ENCODE assay signal across 1 cellular context in the genomic region with DNA sequence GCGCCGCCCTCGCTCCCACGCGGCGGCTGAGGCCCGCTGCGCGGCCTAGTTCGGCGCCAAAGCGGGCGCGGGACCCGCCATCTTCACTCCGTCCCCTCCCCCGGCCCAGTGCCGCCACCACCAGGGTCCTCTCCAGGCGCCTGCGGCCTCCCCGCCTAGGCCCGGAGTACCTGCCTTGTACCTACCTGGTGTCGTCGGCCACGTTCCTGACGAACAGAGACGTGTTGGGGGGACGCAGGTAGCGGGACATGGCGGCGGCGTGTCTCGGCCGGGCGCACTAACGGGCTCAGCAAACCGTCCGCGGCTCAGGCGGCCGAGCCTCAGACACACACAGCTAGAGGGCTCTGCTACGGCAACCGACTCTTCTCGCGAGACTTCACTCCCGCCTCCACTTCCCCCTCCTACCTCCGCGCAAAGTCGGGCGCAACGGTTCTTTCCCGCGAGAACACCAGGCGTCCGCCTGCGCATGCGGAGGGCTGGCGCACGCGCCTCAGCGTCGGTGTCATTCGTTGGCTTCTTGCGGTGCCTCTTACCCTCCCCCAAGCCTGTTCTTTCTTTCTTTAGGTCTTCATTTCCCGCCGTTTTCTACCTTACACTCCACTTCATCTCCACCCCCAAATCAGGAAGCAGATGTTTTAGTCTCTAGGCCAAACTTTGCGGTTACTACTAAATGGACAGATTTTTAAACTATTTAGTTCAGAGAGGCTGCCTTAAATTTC.
TF ChIP-seq lines count a peak whose summit lies in the region.

Gene SRSF10 (minus strand): TSS at position 322 of the 719 bp plus-strand sequence. CDS start 72 bp downstream, at position 250.

TF ChIP-seq in WTC11, 78 proteins besides CTCF, POLR2A, EP300 and RAD21 (continued from another document and continues in another):
- TF ChIP-seq ZNF281 (CRISPR knock-in tag; IDR thresholded peaks at IDR 0.05): peak; percentile 91
- no peak for TF ChIP-seq EMX1 (CRISPR knock-in tag; IDR thresholded peaks at IDR 0.05)
- TF ChIP-seq NR1H2 (CRISPR knock-in tag; IDR thresholded peaks at IDR 0.05): no peak
- TF ChIP-seq ZNF416 (CRISPR knock-in tag; IDR thresholded peaks at IDR 0.05): peak; percentile 51; the same call in 1 of the 2 replicates
- 0 out of 2 replicates have a peak, but pooled peaks have one; percentile 80 for TF ChIP-seq ELF4 (CRISPR knock-in tag; IDR thresholded peaks at IDR 0.05; ENCODE audit: low read depth)
- TF ChIP-seq, protein P1, sequence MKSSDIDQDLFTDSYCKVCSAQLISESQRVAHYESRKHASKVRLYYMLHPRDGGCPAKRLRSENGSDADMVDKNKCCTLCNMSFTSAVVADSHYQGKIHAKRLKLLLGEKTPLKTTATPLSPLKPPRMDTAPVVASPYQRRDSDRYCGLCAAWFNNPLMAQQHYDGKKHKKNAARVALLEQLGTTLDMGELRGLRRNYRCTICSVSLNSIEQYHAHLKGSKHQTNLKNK (CRISPR knock-in tag; IDR thresholded peaks at IDR 0.05): no peak
- TF ChIP-seq NFYB (CRISPR knock-in tag; conservative IDR thresholded peaks at IDR 0.05; ENCODE audit: low read depth): no peak
- TF ChIP-seq RORB (CRISPR knock-in tag; IDR thresholded peaks at IDR 0.05): no peak
- peak; percentile 92; the same call in 1 of the 2 replicates for TF ChIP-seq RELA (CRISPR knock-in tag; IDR thresholded peaks at IDR 0.05; ENCODE audit: borderline replicate concordance)
- no peak for TF ChIP-seq ZNF423 (CRISPR knock-in tag; IDR thresholded peaks at IDR 0.05)
- TF ChIP-seq, protein P2, sequence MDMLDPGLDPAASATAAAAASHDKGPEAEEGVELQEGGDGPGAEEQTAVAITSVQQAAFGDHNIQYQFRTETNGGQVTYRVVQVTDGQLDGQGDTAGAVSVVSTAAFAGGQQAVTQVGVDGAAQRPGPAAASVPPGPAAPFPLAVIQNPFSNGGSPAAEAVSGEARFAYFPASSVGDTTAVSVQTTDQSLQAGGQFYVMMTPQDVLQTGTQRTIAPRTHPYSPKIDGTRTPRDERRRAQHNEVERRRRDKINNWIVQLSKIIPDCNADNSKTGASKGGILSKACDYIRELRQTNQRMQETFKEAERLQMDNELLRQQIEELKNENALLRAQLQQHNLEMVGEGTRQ (CRISPR knock-in tag; IDR thresholded peaks at IDR 0.05): no peak; the same call in 1 of the 2 replicates
- no peak for TF ChIP-seq JUN (CRISPR knock-in tag; IDR thresholded peaks at IDR 0.05)
- TF ChIP-seq, protein P3, sequence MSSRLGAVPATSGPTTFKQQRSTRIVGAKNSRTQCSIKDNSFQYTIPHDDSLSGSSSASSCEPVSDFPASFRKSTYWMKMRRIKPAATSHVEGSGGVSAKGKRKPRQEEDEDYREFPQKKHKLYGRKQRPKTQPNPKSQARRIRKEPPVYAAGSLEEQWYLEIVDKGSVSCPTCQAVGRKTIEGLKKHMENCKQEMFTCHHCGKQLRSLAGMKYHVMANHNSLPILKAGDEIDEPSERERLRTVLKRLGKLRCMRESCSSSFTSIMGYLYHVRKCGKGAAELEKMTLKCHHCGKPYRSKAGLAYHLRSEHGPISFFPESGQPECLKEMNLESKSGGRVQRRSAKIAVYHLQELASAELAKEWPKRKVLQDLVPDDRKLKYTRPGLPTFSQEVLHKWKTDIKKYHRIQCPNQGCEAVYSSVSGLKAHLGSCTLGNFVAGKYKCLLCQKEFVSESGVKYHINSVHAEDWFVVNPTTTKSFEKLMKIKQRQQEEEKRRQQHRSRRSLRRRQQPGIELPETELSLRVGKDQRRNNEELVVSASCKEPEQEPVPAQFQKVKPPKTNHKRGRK (CRISPR knock-in tag; IDR thresholded peaks at IDR 0.05; ENCODE audit: borderline replicate concordance): no peak
- no peak for TF ChIP-seq ERG (CRISPR knock-in tag; IDR thresholded peaks at IDR 0.05)
- peak; percentile 56; the same call in 1 of the 2 replicates for TF ChIP-seq NFE2L1 (CRISPR knock-in tag; IDR thresholded peaks at IDR 0.05)
- no peak for TF ChIP-seq ZNF121 (CRISPR knock-in tag; IDR thresholded peaks at IDR 0.05)
- TF ChIP-seq, protein P4, sequence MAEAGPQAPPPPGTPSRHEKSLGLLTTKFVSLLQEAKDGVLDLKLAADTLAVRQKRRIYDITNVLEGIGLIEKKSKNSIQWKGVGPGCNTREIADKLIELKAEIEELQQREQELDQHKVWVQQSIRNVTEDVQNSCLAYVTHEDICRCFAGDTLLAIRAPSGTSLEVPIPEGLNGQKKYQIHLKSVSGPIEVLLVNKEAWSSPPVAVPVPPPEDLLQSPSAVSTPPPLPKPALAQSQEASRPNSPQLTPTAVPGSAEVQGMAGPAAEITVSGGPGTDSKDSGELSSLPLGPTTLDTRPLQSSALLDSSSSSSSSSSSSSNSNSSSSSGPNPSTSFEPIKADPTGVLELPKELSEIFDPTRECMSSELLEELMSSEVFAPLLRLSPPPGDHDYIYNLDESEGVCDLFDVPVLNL (CRISPR knock-in tag; IDR thresholded peaks at IDR 0.05; ENCODE audit: borderline replicate concordance, low read depth): peak; percentile 92
- TF ChIP-seq, protein P5, sequence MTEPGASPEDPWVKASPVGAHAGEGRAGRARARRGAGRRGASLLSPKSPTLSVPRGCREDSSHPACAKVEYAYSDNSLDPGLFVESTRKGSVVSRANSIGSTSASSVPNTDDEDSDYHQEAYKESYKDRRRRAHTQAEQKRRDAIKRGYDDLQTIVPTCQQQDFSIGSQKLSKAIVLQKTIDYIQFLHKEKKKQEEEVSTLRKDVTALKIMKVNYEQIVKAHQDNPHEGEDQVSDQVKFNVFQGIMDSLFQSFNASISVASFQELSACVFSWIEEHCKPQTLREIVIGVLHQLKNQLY (CRISPR knock-in tag; IDR thresholded peaks at IDR 0.05): no peak
- no peak for TF ChIP-seq OVOL2 (CRISPR knock-in tag; IDR thresholded peaks at IDR 0.05; ENCODE audit: borderline replicate concordance)
- peak; percentile 94 for TF ChIP-seq ETV6 (CRISPR knock-in tag; IDR thresholded peaks at IDR 0.05)
- no peak for TF ChIP-seq PRRX2 (CRISPR knock-in tag; IDR thresholded peaks at IDR 0.05)
- no peak for TF ChIP-seq NR2C2 (CRISPR knock-in tag; IDR thresholded peaks at IDR 0.05)
- TF ChIP-seq, protein P6, sequence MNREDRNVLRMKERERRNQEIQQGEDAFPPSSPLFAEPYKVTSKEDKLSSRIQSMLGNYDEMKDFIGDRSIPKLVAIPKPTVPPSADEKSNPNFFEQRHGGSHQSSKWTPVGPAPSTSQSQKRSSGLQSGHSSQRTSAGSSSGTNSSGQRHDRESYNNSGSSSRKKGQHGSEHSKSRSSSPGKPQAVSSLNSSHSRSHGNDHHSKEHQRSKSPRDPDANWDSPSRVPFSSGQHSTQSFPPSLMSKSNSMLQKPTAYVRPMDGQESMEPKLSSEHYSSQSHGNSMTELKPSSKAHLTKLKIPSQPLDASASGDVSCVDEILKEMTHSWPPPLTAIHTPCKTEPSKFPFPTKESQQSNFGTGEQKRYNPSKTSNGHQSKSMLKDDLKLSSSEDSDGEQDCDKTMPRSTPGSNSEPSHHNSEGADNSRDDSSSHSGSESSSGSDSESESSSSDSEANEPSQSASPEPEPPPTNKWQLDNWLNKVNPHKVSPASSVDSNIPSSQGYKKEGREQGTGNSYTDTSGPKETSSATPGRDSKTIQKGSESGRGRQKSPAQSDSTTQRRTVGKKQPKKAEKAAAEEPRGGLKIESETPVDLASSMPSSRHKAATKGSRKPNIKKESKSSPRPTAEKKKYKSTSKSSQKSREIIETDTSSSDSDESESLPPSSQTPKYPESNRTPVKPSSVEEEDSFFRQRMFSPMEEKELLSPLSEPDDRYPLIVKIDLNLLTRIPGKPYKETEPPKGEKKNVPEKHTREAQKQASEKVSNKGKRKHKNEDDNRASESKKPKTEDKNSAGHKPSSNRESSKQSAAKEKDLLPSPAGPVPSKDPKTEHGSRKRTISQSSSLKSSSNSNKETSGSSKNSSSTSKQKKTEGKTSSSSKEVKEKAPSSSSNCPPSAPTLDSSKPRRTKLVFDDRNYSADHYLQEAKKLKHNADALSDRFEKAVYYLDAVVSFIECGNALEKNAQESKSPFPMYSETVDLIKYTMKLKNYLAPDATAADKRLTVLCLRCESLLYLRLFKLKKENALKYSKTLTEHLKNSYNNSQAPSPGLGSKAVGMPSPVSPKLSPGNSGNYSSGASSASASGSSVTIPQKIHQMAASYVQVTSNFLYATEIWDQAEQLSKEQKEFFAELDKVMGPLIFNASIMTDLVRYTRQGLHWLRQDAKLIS (CRISPR knock-in tag; IDR thresholded peaks at IDR 0.05; ENCODE audit: borderline replicate concordance): no peak
- TF ChIP-seq ZNF532 (CRISPR knock-in tag; IDR thresholded peaks at IDR 0.05; ENCODE audit: borderline replicate concordance): peak; percentile 79; the same call in 1 of the 2 replicates
- no peak for TF ChIP-seq ZNF219 (CRISPR knock-in tag; IDR thresholded peaks at IDR 0.05; ENCODE audit: borderline replicate concordance)
- no peak for TF ChIP-seq GRHL2 (CRISPR knock-in tag; IDR thresholded peaks at IDR 0.05; ENCODE audit: insufficient replicate concordance, severe bottlenecking)
- no peak for TF ChIP-seq NR3C1 (CRISPR knock-in tag; conservative IDR thresholded peaks at IDR 0.05; ENCODE audit: low read depth)
- peak; percentile 53 for TF ChIP-seq FOXP4 (CRISPR knock-in tag; IDR thresholded peaks at IDR 0.05)
- TF ChIP-seq JAZF1 (CRISPR knock-in tag; IDR thresholded peaks at IDR 0.05): no peak
